In the genomic region with DNA sequence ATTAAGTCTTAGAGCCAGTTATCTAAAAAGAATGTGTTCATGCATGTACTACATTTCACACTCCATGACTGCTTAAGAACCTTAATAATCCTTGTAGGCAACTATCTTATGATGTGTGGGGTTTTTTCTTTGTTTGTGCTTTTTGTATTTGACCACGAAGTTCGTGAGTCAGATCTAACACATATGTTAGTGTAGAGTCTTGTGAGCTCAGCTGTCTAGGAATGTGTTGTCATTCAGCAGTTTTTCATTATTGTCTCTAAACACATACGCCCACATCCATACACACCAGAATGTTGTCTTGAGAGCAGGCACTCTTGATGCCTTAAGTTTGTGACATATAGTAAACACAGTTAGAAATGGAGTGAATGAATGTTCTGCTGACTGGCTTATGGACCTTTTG, we compare ENCODE assay signal across 9 cellular contexts. TPM values are rescaled to one million over a fixed set of nuclear protein-coding genes. Genes with fewer than 3 reads are reported as not detected.
A peak's percentile ranks its signal among the peaks of the same experiment; 100 is the strongest.
DNase-seq lines count a peak whose midpoint lies in the region; ATAC-seq and FAIRE-seq lines count a peak whose summit lies in the region.
"Had no signal": no experiment of that assay in that cellular context is flagged by ENCODE, and none has a peak within 500 bp of the region (broad histone marks: within the 10 kb centered on the region; RNA-seq: fewer than 3 reads in every experiment).

No MANE protein-coding gene starts in this region.

- H3K4me3 Mint-ChIP-seq in activated naive CD8-positive, alpha-beta T cell = no peak overlapping the region
- H3K4me3 Mint-ChIP-seq in activated naive CD8-positive, alpha-beta T cell treated with anti-CD3 and anti-CD28 coated beads for 36 hours = no peak overlapping the region

- peaks cover 5% of the 10 kb centered on the region for H3K9me3 Mint-ChIP-seq in activated naive CD8-positive, alpha-beta T cell (ENCODE audit: low read depth)
- H3K9me3 Mint-ChIP-seq in activated naive CD8-positive, alpha-beta T cell treated with anti-CD3 and anti-CD28 coated beads for 36 hours = peaks cover 3% of the 10 kb centered on the region

- ATAC-seq in stimulated activated naive CD8-positive, alpha-beta T cell treated with anti-CD3 and anti-CD28 coated beads, Interleukin-15, Interleukin-2, amounts not matched to agents 100 U/mL and 50 U/mL, for 24 hours = peak; percentile 84

- peak overlapping the region; percentile 73 for H3K27ac Mint-ChIP-seq in activated naive CD8-positive, alpha-beta T cell
- no peak overlapping the region for H3K27ac Mint-ChIP-seq in activated naive CD8-positive, alpha-beta T cell treated with anti-CD3 and anti-CD28 coated beads for 36 hours

- FAIRE-seq in endometrium (lab: Jason Lieb, UNC) = peak; percentile 70

- no peak for DNase-seq in activated naive CD8-positive, alpha-beta T cell treated with anti-CD3 and anti-CD28 coated beads for 36 hours
- DNase-seq in LHCN-M2 (ENCODE audit: low read depth) = peak; percentile 80
- no peak for DNase-seq in stimulated activated naive CD8-positive, alpha-beta T cell treated with anti-CD3 and anti-CD28 coated beads, Interleukin-15, Interleukin-2, amounts not matched to agents 100 U/mL and 50 U/mL, for 24 hours
- no peak for DNase-seq in stimulated activated CD4-positive, alpha-beta T cell treated with anti-CD3 and anti-CD28 coated beads, Interleukin-15, amount 100 ng/mL, for 24 hours
- DNase-seq in NCI-H2227 treated with DMSO at 0.1 percent for 48 hours (lab: John Stamatoyannopoulos, UW) = no peak
- DNase-seq in cerebellar cortex (ENCODE audit: low spot score) = no peak
- DNase-seq: NCI-H2107 had no signal

- no peaks in the 10 kb centered on the region for H3K27me3 Mint-ChIP-seq in activated naive CD8-positive, alpha-beta T cell
- H3K27me3 Mint-ChIP-seq in activated naive CD8-positive, alpha-beta T cell treated with anti-CD3 and anti-CD28 coated beads for 36 hours = no peaks in the 10 kb centered on the region

- H3K4me1 Mint-ChIP-seq in activated naive CD8-positive, alpha-beta T cell (ENCODE audit: low read depth) = peaks cover 80% of the 10 kb centered on the region
- peaks cover 67% of the 10 kb centered on the region for H3K4me1 Mint-ChIP-seq in activated naive CD8-positive, alpha-beta T cell treated with anti-CD3 and anti-CD28 coated beads for 36 hours

- peaks cover 15% of the 10 kb centered on the region for H3K36me3 Mint-ChIP-seq in activated naive CD8-positive, alpha-beta T cell
- H3K36me3 Mint-ChIP-seq in activated naive CD8-positive, alpha-beta T cell treated with anti-CD3 and anti-CD28 coated beads for 36 hours = peaks cover 64% of the 10 kb centered on the region

RNA-seq across cellular contexts. Expression of a gene that starts 38.4 kb away (rescaled TPM):
- 100 to 1,000 TPM; 119 to 122 TPM for total RNA-seq in activated naive CD8-positive, alpha-beta T cell treated with anti-CD3 and anti-CD28 coated beads for 36 hours
- 40.1 and 41.0 TPM in 2 replicates for total RNA-seq in LHCN-M2 (2014; rRNA removed)
- 12.6 TPM for polyA plus RNA-seq in LHCN-M2 (2012)
